Comparison of ENCODE assay signal across 17 cellular contexts in the genomic region with DNA sequence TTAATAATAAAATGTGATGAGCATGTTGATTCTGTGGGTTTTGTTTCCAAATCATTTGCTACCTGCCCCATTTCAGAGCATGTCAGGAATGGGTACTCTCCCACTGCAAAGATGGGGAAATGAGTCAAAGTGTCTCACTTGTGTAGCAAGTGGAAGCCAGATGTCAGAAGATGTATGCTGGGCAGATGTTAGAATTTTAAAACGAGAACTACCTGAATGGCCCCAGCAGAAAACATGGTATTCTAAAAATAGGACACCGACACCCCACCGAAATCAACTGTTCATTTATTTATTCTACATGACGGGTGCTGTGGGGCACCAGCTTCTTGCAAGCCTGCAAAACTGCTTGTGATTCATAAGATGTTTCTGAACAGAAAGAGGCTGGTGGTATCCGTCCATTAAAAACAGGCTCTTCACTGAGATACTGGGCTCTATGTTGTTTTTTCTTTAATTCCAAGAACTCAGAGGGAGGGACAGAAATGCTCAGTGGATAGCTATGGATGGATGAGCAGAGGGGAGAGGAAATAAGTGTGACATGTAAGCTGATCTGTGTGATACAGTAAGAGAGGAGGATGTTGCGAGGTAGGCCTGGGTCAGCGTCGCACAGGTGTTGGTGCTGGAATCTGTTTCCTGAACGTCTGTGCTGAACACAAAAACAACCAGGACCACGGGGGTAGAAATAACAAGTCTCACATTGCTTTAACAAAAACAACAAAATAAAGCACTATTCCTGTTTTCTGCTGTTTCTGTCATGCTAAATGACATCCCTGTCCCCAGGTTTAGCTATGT.
DNase-seq lines count a peak whose midpoint lies in the region; ATAC-seq, FAIRE-seq and TF ChIP-seq lines count a peak whose summit lies in the region.
"Had no signal": no experiment of that assay in that cellular context is flagged by ENCODE, and none has a peak within 500 bp of the region (broad histone marks: within the 10 kb centered on the region; RNA-seq: fewer than 3 reads in every experiment).

No MANE protein-coding gene starts in this region.

- DNase-seq in GM12878 (ENCODE audit: low read depth, low spot score) = peak; percentile 39
- no peak for DNase-seq in naive thymus-derived CD4-positive, alpha-beta T cell
- DNase-seq in left ventricle myocardium inferior = no peak
- DNase-seq: activated CD8-positive, alpha-beta memory T cell treated with anti-CD3 and anti-CD28 coated beads, Interleukin-2, amount 10 ng/mL, durations not matched to agents 7 days and 5 days; colonic mucosa; GDM1; kidney; natural killer cell had no signal

- H3K27me3 Mint-ChIP-seq in nephron (ENCODE audit: low read depth) = peaks cover 4% of the 10 kb centered on the region
- peaks cover 0 to 10% (median 2%) of the 10 kb centered on the region in 5 donors for H3K27me3 Mint-ChIP-seq in naive thymus-derived CD4-positive, alpha-beta T cell

- no peaks in the 10 kb centered on the region for H3K9me3 ChIP-seq in GM12878 (replicated peaks; ENCODE audit: control insufficient read depth, insufficient read depth, low read length)
- no peaks in the 10 kb centered on the region for H3K9me3 ChIP-seq in naive thymus-derived CD4-positive, alpha-beta T cell (ENCODE audit: control insufficient read depth in 2 of 3, low read length in 3 of 3)
- H3K9me3 ChIP-seq in left ventricle myocardium inferior (replicated peaks) = no peaks in the 10 kb centered on the region
- H3K9me3 ChIP-seq: colonic mucosa, thoracic aorta had no signal

- H3K27ac ChIP-seq in GM12878 (ENCODE audit: control insufficient read depth, insufficient read depth) (peak overlapping the region; percentile 49), left ventricle myocardium inferior (replicated peaks) (no peak overlapping the region)
- H3K27ac ChIP-seq in naive thymus-derived CD4-positive, alpha-beta T cell (ENCODE audit: low read depth, low read length) = no peak overlapping the region
- H3K27ac ChIP-seq: colonic mucosa, thoracic aorta had no signal

- TF ChIP-seq CTCF in GM12878 (IDR thresholded peaks at IDR 0.05 in 2 of 3, conservative IDR thresholded peaks at IDR 0.05 in 1 of 3; ENCODE audit: control insufficient read depth in 2 of 3, extremely low read depth in 1 of 3, insufficient read depth in 1 of 3, low read depth in 3 of 3, low read length in 3 of 3) = no peak
- TF ChIP-seq CTCF in nephron (IDR thresholded peaks at IDR 0.05; ENCODE audit: unreplicated experiment in 3 of 3) = no peak
- TF ChIP-seq CTCF in left ventricle myocardium inferior (IDR thresholded peaks at IDR 0.05; ENCODE audit: borderline replicate concordance) = no peak

- peaks cover 10% of the 10 kb centered on the region for H3K4me1 ChIP-seq in GM12878 (ENCODE audit: control insufficient read depth, insufficient read depth, low read length)
- H3K4me1 ChIP-seq in naive thymus-derived CD4-positive, alpha-beta T cell (ENCODE audit: control insufficient read depth in 2 of 2, insufficient read depth in 2 of 2, low read length in 2 of 2) = no peaks in the 10 kb centered on the region
- H3K4me1 ChIP-seq in left ventricle myocardium inferior = peaks cover 16% of the 10 kb centered on the region
- H3K4me1 ChIP-seq: colonic mucosa had no signal

- no peak overlapping the region for H2AFZ ChIP-seq in GM12878 (ENCODE audit: control insufficient read depth, low read depth, low read length)

- no TSS peak for BruUV-seq in GM12878 (replicated peaks; lab: Mats Ljungman, UMichigan)

- no peak for FAIRE-seq in GM12878 (lab: Jason Lieb, UNC)
- FAIRE-seq: kidney had no signal

- H3K36me3 ChIP-seq in GM12878 (ENCODE audit: control insufficient read depth in 2 of 2, insufficient read depth in 2 of 2, low read length in 1 of 2) (no peaks in the 10 kb centered on the region), left ventricle myocardium inferior (no peaks in the 10 kb centered on the region)
- no peaks in the 10 kb centered on the region for H3K36me3 ChIP-seq in naive thymus-derived CD4-positive, alpha-beta T cell (ENCODE audit: control insufficient read depth in 2 of 3, insufficient read depth in 3 of 3, low read length in 3 of 3)
- H3K36me3 ChIP-seq: colonic mucosa, thoracic aorta had no signal

- POLR2A ChIA-PET in GM12878 (lab: Charles Lee) = interaction anchor here (0.9 to 1.5 kb wide), 3 partner anchors 26 to 110 kb away, joined by 3 to 4 read pairs (median 3); no protein-coding TSS in a partner anchor
- POLR2A ChIA-PET in naive thymus-derived CD4-positive, alpha-beta T cell (lab: Charles Lee) = no interaction called here

- in situ Hi-C loops in GM12878 (cut with MboI) = no loop called here

- H4K20me1 ChIP-seq in GM12878 (ENCODE audit: control insufficient read depth, insufficient read depth) = no peaks in the 10 kb centered on the region

- peak overlapping the region; percentile 34; the same call in 1 of the 2 replicates for H3K4me2 ChIP-seq in GM12878 (ENCODE audit: control insufficient read depth, insufficient read depth)

- no peaks in the 10 kb centered on the region for H3K27me3 ChIP-seq in GM12878 (replicated peaks in 1 of 2; ENCODE audit: control insufficient read depth in 2 of 2, insufficient read depth in 2 of 2, low read length in 1 of 2)
- H3K27me3 ChIP-seq in naive thymus-derived CD4-positive, alpha-beta T cell (ENCODE audit: control insufficient read depth in 2 of 2, insufficient read depth in 2 of 2, low read length in 2 of 2) = no peaks in the 10 kb centered on the region
- H3K27me3 ChIP-seq in left ventricle myocardium inferior (ENCODE audit: low read depth) = no peaks in the 10 kb centered on the region
- H3K27me3 ChIP-seq: colonic mucosa had no signal

- SMC1A ChIA-PET in GM12878 (lab: Charles Lee; ENCODE audit: uncharacterized antibody, unreplicated experiment) = interaction anchor here (0.7 to 4.2 kb wide), 11 partner anchors 9 to 85 kb away, joined by 3 to 21 read pairs (median 3); no protein-coding TSS in a partner anchor

- intact Hi-C loops in GM12878 (cut with micrococcal nuclease; ENCODE audit: unreplicated experiment) (no loop called here), left ventricle myocardium inferior (cut with micrococcal nuclease) (no loop called here)
- intact Hi-C loops in naive thymus-derived CD4-positive, alpha-beta T cell (cut with micrococcal nuclease) = no loop called here

- TF ChIP-seq EP300 in GM12878 (IDR thresholded peaks at IDR 0.05; ENCODE audit: borderline replicate concordance in 1 of 2, control insufficient read depth in 1 of 2, low read depth in 2 of 2, low read length in 2 of 2) = no peak

- RAD21 ChIA-PET in GM12878 (lab: Charles Lee; ENCODE audit: unreplicated experiment) = interaction anchor here (0.8 to 3.0 kb wide), 2 partner anchors 58 to 125 kb away, joined by 3 to 11 read pairs; no protein-coding TSS in a partner anchor

- TF ChIP-seq POLR2A in GM12878 (IDR thresholded peaks at IDR 0.05; ENCODE audit: low read depth, low read length) = no peak

- WGBS in GM12878 (ENCODE audit: insufficient coverage, insufficient replicate concordance, low lambda C conversion rate, missing lambda C conversion rate) = 57% methylated on average over 10 of the region's 10 CpGs

- ATAC-seq in GM18867 (IDR thresholded peaks at IDR 0.05; ENCODE audit: unreplicated experiment) = peak; percentile 57
- ATAC-seq in HG02798 (IDR thresholded peaks at IDR 0.05; ENCODE audit: poor library complexity, unreplicated experiment) = peak; percentile 43
- ATAC-seq in GM12878 = peak; percentile 44
- ATAC-seq in GM21737 (IDR thresholded peaks at IDR 0.05; ENCODE audit: unreplicated experiment) = no peak
- no peak for ATAC-seq in naive thymus-derived CD4-positive, alpha-beta T cell
- ATAC-seq in GM18517 (IDR thresholded peaks at IDR 0.05; ENCODE audit: unreplicated experiment) = no peak
- ATAC-seq: activated CD8-positive, alpha-beta memory T cell treated with anti-CD3 and anti-CD28 coated beads, Interleukin-2, amount 10 ng/mL, durations not matched to agents 7 days and 5 days; HCT116; natural killer cell had no signal

- H3K4me1 Mint-ChIP-seq in nephron = peaks cover 32% of the 10 kb centered on the region
- peaks cover 0 to 3% (median 0%) of the 10 kb centered on the region in 7 donors for H3K4me1 Mint-ChIP-seq in naive thymus-derived CD4-positive, alpha-beta T cell
- H3K4me1 Mint-ChIP-seq: activated CD8-positive, alpha-beta memory T cell treated with anti-CD3 and anti-CD28 coated beads, Interleukin-2, amount 10 ng/mL, durations not matched to agents 7 days and 5 days; CD14-positive monocyte; natural killer cell had no signal

- no peaks in the 10 kb centered on the region for H3K9me3 Mint-ChIP-seq in nephron
- H3K9me3 Mint-ChIP-seq in naive thymus-derived CD4-positive, alpha-beta T cell = peaks cover 0 to 3% (median 0%) of the 10 kb centered on the region in 11 donors
- H3K9me3 Mint-ChIP-seq: natural killer cell had no signal

- H3K4me3 ChIP-seq in GM12878 = 0 out of 2 replicates have a peak overlapping the region, but pooled peaks have one; percentile 11
- H3K4me3 ChIP-seq in naive thymus-derived CD4-positive, alpha-beta T cell (ENCODE audit: low read length) = no peak overlapping the region
- H3K4me3 ChIP-seq in left ventricle myocardium inferior = no peak overlapping the region
- H3K4me3 ChIP-seq: colonic mucosa, thoracic aorta had no signal

- no peak for TF ChIP-seq RAD21 in GM12878 (IDR thresholded peaks at IDR 0.05; ENCODE audit: insufficient read depth, low read depth, low read length)

- CTCF ChIA-PET in GM12878 (lab: Yijun Ruan, JAX) = interaction anchor here (1.0 to 1.9 kb wide), 4 partner anchors 9 to 25 kb away, joined by 4 to 5 read pairs (median 5); no protein-coding TSS in a partner anchor
- CTCF ChIA-PET in naive thymus-derived CD4-positive, alpha-beta T cell (lab: Charles Lee) = no interaction called here

- peaks cover 22% of the 10 kb centered on the region for H3K79me2 ChIP-seq in GM12878 (ENCODE audit: control insufficient read depth, insufficient read depth, low read length)

- no peak overlapping the region for H3K9ac ChIP-seq in GM12878 (ENCODE audit: control insufficient read depth, insufficient read depth, low read length)

- H3K4me3 Mint-ChIP-seq in nephron = no peak overlapping the region
- H3K4me3 Mint-ChIP-seq in naive thymus-derived CD4-positive, alpha-beta T cell = no peak overlapping the region
- H3K4me3 Mint-ChIP-seq: activated CD8-positive, alpha-beta memory T cell treated with anti-CD3 and anti-CD28 coated beads, Interleukin-2, amount 10 ng/mL, durations not matched to agents 7 days and 5 days; activated naive CD8-positive, alpha-beta T cell; CD14-positive monocyte; natural killer cell had no signal

- H3K36me3 Mint-ChIP-seq in nephron (ENCODE audit: low read depth) = peaks cover 9% of the 10 kb centered on the region
- no peaks in the 10 kb centered on the region for H3K36me3 Mint-ChIP-seq in naive thymus-derived CD4-positive, alpha-beta T cell
- H3K36me3 Mint-ChIP-seq: activated CD8-positive, alpha-beta memory T cell treated with anti-CD3 and anti-CD28 coated beads, Interleukin-2, amount 10 ng/mL, durations not matched to agents 7 days and 5 days; activated naive CD8-positive, alpha-beta T cell; CD14-positive monocyte; natural killer cell had no signal

- H3K27ac Mint-ChIP-seq in nephron = peak overlapping the region; percentile 17 to 73 (median 32)
- H3K27ac Mint-ChIP-seq in naive thymus-derived CD4-positive, alpha-beta T cell = no peak overlapping the region
- H3K27ac Mint-ChIP-seq: activated CD8-positive, alpha-beta memory T cell treated with anti-CD3 and anti-CD28 coated beads, Interleukin-2, amount 10 ng/mL, durations not matched to agents 7 days and 5 days; activated naive CD8-positive, alpha-beta T cell; natural killer cell had no signal

Comparison
In these comparisons a context has a peak if more than half of its experiments do, and no peak if none do; other contexts are left out.
1. ATAC-seq: peak in GM18867 (single experiment), HG02798 (single experiment) and GM12878 (single experiment); none in GM21737 (single experiment), naive thymus-derived CD4-positive, alpha-beta T cell (single experiment) and GM18517 (single experiment).
2. H3K27ac Mint-ChIP-seq: peak in nephron (3 of 3); none in naive thymus-derived CD4-positive, alpha-beta T cell (0 of 9).